Comparison of ENCODE assay signal across 8 cellular contexts in genomic region chr14:92503756-92504491, GRCh38. TPM values are rescaled to one million over a fixed set of nuclear protein-coding genes. Genes with fewer than 3 reads are reported as not detected.
DNase-seq lines count a peak whose midpoint lies in the region; ATAC-seq and TF ChIP-seq lines count a peak whose summit lies in the region.
"Had no signal": no experiment of that assay in that cellular context is flagged by ENCODE, and none has a peak within 500 bp of the region (broad histone marks: within the 10 kb centered on the region; RNA-seq: fewer than 3 reads in every experiment).

No MANE protein-coding gene starts in this region.

- ATAC-seq in right cardiac atrium: peak; percentile 13 to 25

- H3K4me3 ChIP-seq in adipocyte (ENCODE audit: low read length) (no peak overlapping the region), right cardiac atrium (ENCODE audit: low read length) (no peak overlapping the region), smooth muscle cell (no peak overlapping the region)

- H3K4me3 Mint-ChIP-seq in activated naive CD4-positive, alpha-beta T cell treated with anti-CD3 and anti-CD28 coated beads for 36 hours: no peak overlapping the region
- H3K4me3 Mint-ChIP-seq: neural crest cell had no signal

- H3K36me3 Mint-ChIP-seq in activated naive CD4-positive, alpha-beta T cell treated with anti-CD3 and anti-CD28 coated beads for 36 hours (ENCODE audit: low read depth): no peaks in the 10 kb centered on the region

- H3K27me3 Mint-ChIP-seq in activated naive CD4-positive, alpha-beta T cell treated with anti-CD3 and anti-CD28 coated beads for 36 hours (ENCODE audit: low read depth): no peaks in the 10 kb centered on the region

- H3K9ac ChIP-seq in adipocyte (ENCODE audit: low read length): no peak overlapping the region
- peak overlapping the region; percentile 2 for H3K9ac ChIP-seq in smooth muscle cell (ENCODE audit: low read depth)

- H3K4me1 Mint-ChIP-seq in activated naive CD4-positive, alpha-beta T cell treated with anti-CD3 and anti-CD28 coated beads for 36 hours (ENCODE audit: low read depth): peaks cover 4% of the 10 kb centered on the region

- H2AFZ ChIP-seq in smooth muscle cell (ENCODE audit: low read depth): no peak overlapping the region

- H3K79me2 ChIP-seq in smooth muscle cell (ENCODE audit: low read depth): no peaks in the 10 kb centered on the region

- H3K4me2 ChIP-seq in smooth muscle cell: peak overlapping the region; percentile 5

- DNase-seq in HS-5 (ENCODE audit: low read depth) (peak; percentile 77), adipocyte (ENCODE audit: low read depth) (peak; percentile 51), right cardiac atrium (no peak), smooth muscle cell (lab: John Stamatoyannopoulos, UW; ENCODE audit: unreplicated experiment) (no peak), DMS153 treated with DMSO at 0.1 percent for 48 hours (lab: John Stamatoyannopoulos, UW; ENCODE audit: unreplicated experiment) (no peak), COLO668 (lab: John Stamatoyannopoulos, UW; ENCODE audit: unreplicated experiment) (no peak)
- no peak for DNase-seq in activated naive CD4-positive, alpha-beta T cell treated with anti-CD3 and anti-CD28 coated beads for 36 hours

- no peak overlapping the region for H3K27ac Mint-ChIP-seq in activated naive CD4-positive, alpha-beta T cell treated with anti-CD3 and anti-CD28 coated beads for 36 hours

- WGBS in right cardiac atrium: 56% methylated on average over 4 of the region's 4 CpGs
- 45% methylated on average over 4 of the region's 4 CpGs for WGBS in smooth muscle cell (ENCODE audit: low lambda C conversion rate)

- no peaks in the 10 kb centered on the region for H3K9me3 Mint-ChIP-seq in activated naive CD4-positive, alpha-beta T cell treated with anti-CD3 and anti-CD28 coated beads for 36 hours
- H3K9me3 Mint-ChIP-seq: neural crest cell had no signal

- H3K4me1 ChIP-seq in adipocyte (ENCODE audit: control insufficient read depth, insufficient read depth, low read length) (peaks cover 34% of the 10 kb centered on the region), right cardiac atrium (ENCODE audit: control insufficient read depth, insufficient read depth, low read length) (peaks cover 4% of the 10 kb centered on the region), smooth muscle cell (ENCODE audit: low read depth) (no peaks in the 10 kb centered on the region)

- intact Hi-C loops in right cardiac atrium (cut with DNase I): no loop called here
- intact Hi-C loops in activated naive CD4-positive, alpha-beta T cell treated with anti-CD3 and anti-CD28 coated beads for 36 hours (cut with micrococcal nuclease): no loop called here

- H3K36me3 ChIP-seq in adipocyte (ENCODE audit: control insufficient read depth, insufficient read depth, low read length, severe bottlenecking) (no peaks in the 10 kb centered on the region), smooth muscle cell (ENCODE audit: low read depth) (no peaks in the 10 kb centered on the region)

- H3F3A ChIP-seq in smooth muscle cell (ENCODE audit: low read depth): peaks cover 14% of the 10 kb centered on the region

- no peaks in the 10 kb centered on the region for H4K20me1 ChIP-seq in smooth muscle cell (ENCODE audit: low read depth)

- no peaks in the 10 kb centered on the region for H3K9me3 ChIP-seq in adipocyte (ENCODE audit: control insufficient read depth, low read length)
- H3K9me3 ChIP-seq in right cardiac atrium (ENCODE audit: control insufficient read depth, low read length): no peaks in the 10 kb centered on the region
- H3K9me3 ChIP-seq in smooth muscle cell (replicated peaks; ENCODE audit: low read depth): no peaks in the 10 kb centered on the region

- TF ChIP-seq CTCF in smooth muscle cell (IDR thresholded peaks at IDR 0.05; ENCODE audit: borderline replicate concordance, insufficient read depth, poor library complexity, severe bottlenecking): no peak

- H3K27ac ChIP-seq in right cardiac atrium (ENCODE audit: low read length) (no peak overlapping the region), smooth muscle cell (ENCODE audit: low read depth) (peak overlapping the region; percentile 67)

- H3K27me3 ChIP-seq in adipocyte (replicated peaks; ENCODE audit: control insufficient read depth, insufficient read depth, low read length) (no peaks in the 10 kb centered on the region), right cardiac atrium (ENCODE audit: control insufficient read depth, insufficient read depth) (no peaks in the 10 kb centered on the region), smooth muscle cell (ENCODE audit: low read depth) (no peaks in the 10 kb centered on the region)

- CTCF ChIA-PET in activated naive CD4-positive, alpha-beta T cell treated with anti-CD3 and anti-CD28 coated beads for 36 hours (lab: Charles Lee): interaction anchor here (0.6 to 0.7 kb wide), 3 partner anchors 10 to 106 kb away, joined by 3 to 5 read pairs (median 3); no protein-coding TSS in a partner anchor

RNA-seq across cellular contexts. Expression of gene RIN3, which starts 9.7 kb away (rescaled TPM):
- 10 to 100 TPM; 10.3 to 15.2 (median 14.6) TPM for total RNA-seq in right cardiac atrium
- 7.5 TPM for polyA plus RNA-seq in right cardiac atrium
- total RNA-seq in smooth muscle cell: 1.7 and 2.7 TPM in 2 replicates
- polyA plus RNA-seq in smooth muscle cell: 3.8 and 8.0 TPM in 2 replicates
- 10 to 100 TPM; 15.8 to 16.0 TPM for total RNA-seq in activated naive CD4-positive, alpha-beta T cell treated with anti-CD3 and anti-CD28 coated beads for 36 hours

Comparison
In these comparisons a context has a peak if more than half of its experiments do, and no peak if none do; other contexts are left out.
1. DNase-seq: peak in HS-5 (single experiment) and adipocyte (single experiment); none in right cardiac atrium (0 of 3), smooth muscle cell (single experiment), DMS153 treated with DMSO at 0.1 percent for 48 hours (single experiment), activated naive CD4-positive, alpha-beta T cell treated with anti-CD3 and anti-CD28 coated beads for 36 hours (single experiment) and COLO668 (single experiment).